Comparison of ENCODE assay signal across 16 cellular contexts in genomic region chr15:88902491-88902835, GRCh38. TPM values are rescaled to one million over a fixed set of nuclear protein-coding genes. Genes with fewer than 3 reads are reported as not detected.
DNase-seq lines count a peak whose midpoint lies in the region; ATAC-seq and TF ChIP-seq lines count a peak whose summit lies in the region.
"Had no signal": no experiment of that assay in that cellular context is flagged by ENCODE, and none has a peak within 500 bp of the region (broad histone marks: within the 10 kb centered on the region; RNA-seq: fewer than 3 reads in every experiment).

No MANE protein-coding gene starts in this region.

- TF ChIP-seq CTCF in thoracic aorta (IDR thresholded peaks at IDR 0.05) = no peak
- no peak for TF ChIP-seq CTCF in WERI-Rb-1 (IDR thresholded peaks at IDR 0.05; ENCODE audit: low read depth, low read length)

- peaks cover 24 to 42% of the 10 kb centered on the region in 2 donors for H3K4me1 ChIP-seq in naive thymus-derived CD4-positive, alpha-beta T cell (ENCODE audit: control insufficient read depth in 2 of 2, insufficient read depth in 2 of 2, low read length in 2 of 2)
- H3K4me1 ChIP-seq in thoracic aorta (ENCODE audit: control insufficient read depth in 1 of 2, low read depth in 2 of 2) (peaks cover 30 to 96% of the 10 kb centered on the region in 2 donors), GM23248 (ENCODE audit: insufficient read depth) (peaks cover 7% of the 10 kb centered on the region; the same call in 1 of the 2 replicates)

- peak overlapping the region; percentile 95 for H3K27ac Mint-ChIP-seq in activated CD4-positive, alpha-beta T cell treated with anti-CD3 and anti-CD28 coated beads, Interleukin-2, amount 10 ng/mL, durations not matched to agents 7 days and 5 days
- peak overlapping the region; percentile 81 for H3K27ac Mint-ChIP-seq in activated T-helper 17 cell treated with anti-CD3 and anti-CD28 coated beads, Interleukin-2, amount 50 U/mL, for 72 hours
- H3K27ac Mint-ChIP-seq in naive thymus-derived CD4-positive, alpha-beta T cell = peak overlapping the region in 8 of 9 donors; percentile 76 to 98 (median 94)
- H3K27ac Mint-ChIP-seq: B cell had no signal

- H3K27me3 ChIP-seq in naive thymus-derived CD4-positive, alpha-beta T cell (ENCODE audit: control insufficient read depth in 2 of 2, insufficient read depth in 2 of 2, low read length in 2 of 2) = no peaks in the 10 kb centered on the region
- H3K27me3 ChIP-seq in thoracic aorta (replicated peaks; ENCODE audit: insufficient read depth) (no peaks in the 10 kb centered on the region), WERI-Rb-1 (ENCODE audit: insufficient read depth, low read depth, severe bottlenecking) (no peaks in the 10 kb centered on the region), GM23248 (replicated peaks; ENCODE audit: insufficient read depth) (no peaks in the 10 kb centered on the region)

- 81 to 83% methylated on average over 4 of the region's 4 CpGs for WGBS in GM23248 (ENCODE audit: low coverage in 1 of 2, low lambda C conversion rate in 2 of 2, missing lambda C conversion rate in 2 of 2), 2 experiments

- H3K9ac ChIP-seq in GM23248 = no peak overlapping the region

- POLR2A ChIA-PET in activated CD4-positive, alpha-beta T cell treated with anti-CD3 and anti-CD28 coated beads, Interleukin-2, amount 10 ng/mL, durations not matched to agents 7 days and 5 days (lab: Charles Lee) = no interaction called here
- POLR2A ChIA-PET in naive thymus-derived CD4-positive, alpha-beta T cell (lab: Charles Lee) = interaction anchor here (0.7 to 3.7 kb wide), 3 partner anchors 9 to 279 kb away, joined by 3 to 41 read pairs (median 3); partner anchors contain the start of gene HAPLN3

- no peak overlapping the region for H3K4me2 ChIP-seq in GM23248 (ENCODE audit: unreplicated experiment)

- H3K36me3 ChIP-seq in naive thymus-derived CD4-positive, alpha-beta T cell (ENCODE audit: control insufficient read depth in 2 of 3, insufficient read depth in 3 of 3, low read length in 3 of 3) = peaks cover 0 to 3% (median 0%) of the 10 kb centered on the region in 3 experiments
- H3K36me3 ChIP-seq in thoracic aorta (peaks cover 60% of the 10 kb centered on the region), WERI-Rb-1 (peaks cover 35% of the 10 kb centered on the region), GM23248 (ENCODE audit: low read depth) (no peaks in the 10 kb centered on the region)

- no peak for DNase-seq in activated CD4-positive, alpha-beta T cell treated with anti-CD3 and anti-CD28 coated beads, Interleukin-2, amount 10 ng/mL, durations not matched to agents 7 days and 5 days
- DNase-seq in activated CD4-positive, alpha-beta T cell treated with anti-CD3 and anti-CD28 coated beads, Interleukin-2, amount 50 U/mL, for 4 hours = no peak
- no peak for DNase-seq in naive thymus-derived CD4-positive, alpha-beta T cell
- DNase-seq in thoracic aorta (ENCODE audit: low spot score) (no peak), WERI-Rb-1 (no peak), GM23248 (no peak)
- DNase-seq in stimulated activated CD4-positive, alpha-beta T cell treated with anti-CD3 and anti-CD28 coated beads, Interleukin-2, amount 100 ng/mL, for 24 hours = no peak
- DNase-seq: DMS 273 treated with DMSO at 0.1 percent for 48 hours, GDM1, NCI-H1092 treated with DMSO at 0.1 percent for 48 hours, NCI-H2081 treated with DMSO at 0.1 percent for 48 hours, NCI-H510A treated with DMSO at 0.1 percent for 48 hours, SIG-M5 had no signal

- CTCF ChIA-PET in activated CD4-positive, alpha-beta T cell treated with anti-CD3 and anti-CD28 coated beads, Interleukin-2, amount 10 ng/mL, durations not matched to agents 7 days and 5 days (lab: Charles Lee) = interaction anchor here (0.6 to 1.1 kb wide), 4 partner anchors 149 to 1169 kb away, joined by 3 to 4 read pairs (median 3); no protein-coding TSS in a partner anchor
- CTCF ChIA-PET in naive thymus-derived CD4-positive, alpha-beta T cell (lab: Charles Lee) = interaction anchor here (1.3 to 5.7 kb wide), 5 partner anchors 9 to 228 kb away, joined by 3 to 99 read pairs (median 6); partner anchors contain the start of gene HAPLN3

- no peak overlapping the region for H2AFZ ChIP-seq in GM23248

- H3K4me1 Mint-ChIP-seq in activated CD4-positive, alpha-beta T cell treated with anti-CD3 and anti-CD28 coated beads, Interleukin-2, amount 10 ng/mL, durations not matched to agents 7 days and 5 days = peaks cover 40% of the 10 kb centered on the region
- H3K4me1 Mint-ChIP-seq in activated T-helper 17 cell treated with anti-CD3 and anti-CD28 coated beads, Interleukin-2, amount 50 U/mL, for 72 hours = peaks cover 25% of the 10 kb centered on the region
- peaks cover 26 to 60% (median 48%) of the 10 kb centered on the region in 7 donors for H3K4me1 Mint-ChIP-seq in naive thymus-derived CD4-positive, alpha-beta T cell

- no peaks in the 10 kb centered on the region for H3F3A ChIP-seq in GM23248 (ENCODE audit: insufficient read depth)

- peak overlapping the region; percentile 70 for H3K27ac ChIP-seq in naive thymus-derived CD4-positive, alpha-beta T cell (ENCODE audit: low read depth, low read length)
- H3K27ac ChIP-seq in thoracic aorta = peak overlapping the region; percentile 34 to 98
- H3K27ac ChIP-seq in WERI-Rb-1 = no peak overlapping the region
- no peak overlapping the region for H3K27ac ChIP-seq in GM23248
- H3K27ac ChIP-seq: 22Rv1 had no signal

- no peaks in the 10 kb centered on the region for H3K27me3 Mint-ChIP-seq in activated CD4-positive, alpha-beta T cell treated with anti-CD3 and anti-CD28 coated beads, Interleukin-2, amount 10 ng/mL, durations not matched to agents 7 days and 5 days
- no peaks in the 10 kb centered on the region for H3K27me3 Mint-ChIP-seq in activated T-helper 17 cell treated with anti-CD3 and anti-CD28 coated beads, Interleukin-2, amount 50 U/mL, for 72 hours
- no peaks in the 10 kb centered on the region for H3K27me3 Mint-ChIP-seq in naive thymus-derived CD4-positive, alpha-beta T cell
- H3K27me3 Mint-ChIP-seq: B cell had no signal

- no peak for ATAC-seq in activated T-helper 17 cell treated with anti-CD3 and anti-CD28 coated beads, Interleukin-2, amount 50 U/mL, for 72 hours (replicated peaks)
- no peak for ATAC-seq in naive thymus-derived CD4-positive, alpha-beta T cell
- ATAC-seq in thoracic aorta (ENCODE audit: insufficient number of reproducible peaks, low FRiP score, low read depth) = no peak

- peaks cover 20% of the 10 kb centered on the region for H3K36me3 Mint-ChIP-seq in activated CD4-positive, alpha-beta T cell treated with anti-CD3 and anti-CD28 coated beads, Interleukin-2, amount 10 ng/mL, durations not matched to agents 7 days and 5 days (ENCODE audit: low read depth)
- no peaks in the 10 kb centered on the region for H3K36me3 Mint-ChIP-seq in activated T-helper 17 cell treated with anti-CD3 and anti-CD28 coated beads, Interleukin-2, amount 50 U/mL, for 72 hours (ENCODE audit: low read depth)
- peaks cover 0 to 19% (median 3%) of the 10 kb centered on the region in 5 donors for H3K36me3 Mint-ChIP-seq in naive thymus-derived CD4-positive, alpha-beta T cell

- H3K4me3 ChIP-seq in naive thymus-derived CD4-positive, alpha-beta T cell (ENCODE audit: low read length) = no peak overlapping the region
- no peak overlapping the region for H3K4me3 ChIP-seq in thoracic aorta
- H3K4me3 ChIP-seq in WERI-Rb-1 (ENCODE audit: low read depth, low read length) = no peak overlapping the region
- no peak overlapping the region for H3K4me3 ChIP-seq in GM23248

- intact Hi-C loops in naive thymus-derived CD4-positive, alpha-beta T cell (cut with micrococcal nuclease) = no loop called here

- H4K20me1 ChIP-seq in GM23248 (ENCODE audit: insufficient read depth) = no peaks in the 10 kb centered on the region

- no peaks in the 10 kb centered on the region for H3K9me3 ChIP-seq in naive thymus-derived CD4-positive, alpha-beta T cell (ENCODE audit: control insufficient read depth in 2 of 3, low read length in 3 of 3)
- H3K9me3 ChIP-seq in thoracic aorta (no peaks in the 10 kb centered on the region), WERI-Rb-1 (ENCODE audit: severe bottlenecking) (no peaks in the 10 kb centered on the region), GM23248 (ENCODE audit: low read depth) (no peaks in the 10 kb centered on the region)

- H3K79me2 ChIP-seq in GM23248 (ENCODE audit: insufficient read depth) = no peaks in the 10 kb centered on the region

- in situ Hi-C loops in GM23248 (cut with MboI) = loop anchor here (10.0 kb wide), 2 partner anchors 112 to 272 kb away; no protein-coding TSS in a partner anchor

- no peaks in the 10 kb centered on the region for H3K9me3 Mint-ChIP-seq in activated CD4-positive, alpha-beta T cell treated with anti-CD3 and anti-CD28 coated beads, Interleukin-2, amount 10 ng/mL, durations not matched to agents 7 days and 5 days
- no peaks in the 10 kb centered on the region for H3K9me3 Mint-ChIP-seq in activated T-helper 17 cell treated with anti-CD3 and anti-CD28 coated beads, Interleukin-2, amount 50 U/mL, for 72 hours
- no peaks in the 10 kb centered on the region for H3K9me3 Mint-ChIP-seq in naive thymus-derived CD4-positive, alpha-beta T cell

- no peak overlapping the region for H3K4me3 Mint-ChIP-seq in activated CD4-positive, alpha-beta T cell treated with anti-CD3 and anti-CD28 coated beads, Interleukin-2, amount 10 ng/mL, durations not matched to agents 7 days and 5 days
- no peak overlapping the region for H3K4me3 Mint-ChIP-seq in activated T-helper 17 cell treated with anti-CD3 and anti-CD28 coated beads, Interleukin-2, amount 50 U/mL, for 72 hours
- no peak overlapping the region for H3K4me3 Mint-ChIP-seq in naive thymus-derived CD4-positive, alpha-beta T cell
- H3K4me3 Mint-ChIP-seq: B cell had no signal

- H3K9me2 ChIP-seq in GM23248 (ENCODE audit: insufficient read depth) = no peaks in the 10 kb centered on the region

RNA-seq across cellular contexts. Expression of gene HAPLN3, which starts 7.1 kb away (rescaled TPM):
- 10 to 100 TPM; 75.4 to 86.1 TPM for total RNA-seq in activated CD4-positive, alpha-beta T cell treated with anti-CD3 and anti-CD28 coated beads, Interleukin-2, amount 10 ng/mL, durations not matched to agents 7 days and 5 days
- total RNA-seq in activated T-helper 17 cell treated with anti-CD3 and anti-CD28 coated beads, Interleukin-2, amount 50 U/mL, for 72 hours = 10 to 100 TPM; 31.6 to 38.6 TPM
- 100 to 1,000 TPM in 3 of 5 experiments, 10 to 100 TPM in 2; 64.0 to 158 (median 144) TPM for total RNA-seq in naive thymus-derived CD4-positive, alpha-beta T cell
- polyA plus RNA-seq in naive thymus-derived CD4-positive, alpha-beta T cell = 10 to 100 TPM; 37.1 to 44.4 TPM
- 100 to 1,000 TPM; 111 to 173 TPM for total RNA-seq in thoracic aorta
- 2.9 and 6.7 TPM in 2 replicates for total RNA-seq in GM23248 (2014; rRNA removed; shearing (Covaris generic))
- 3.3 and 4.5 TPM in 2 replicates for polyA plus RNA-seq in GM23248 (2016; fragmentation: Nextera tagmentation; extraction: Ambion mirVana)

RNA-seq across cellular contexts. Expression of gene MFGE8, which starts 10.7 kb away (rescaled TPM):
- total RNA-seq in activated CD4-positive, alpha-beta T cell treated with anti-CD3 and anti-CD28 coated beads, Interleukin-2, amount 10 ng/mL, durations not matched to agents 7 days and 5 days = 10 to 100 TPM; 57.9 to 58.5 TPM
- 10 to 100 TPM; 17.0 to 19.2 TPM for total RNA-seq in activated T-helper 17 cell treated with anti-CD3 and anti-CD28 coated beads, Interleukin-2, amount 50 U/mL, for 72 hours
- 100 to 1,000 TPM in 2 of 5 experiments, 10 to 100 TPM in 3; 26.3 to 106 (median 90.3) TPM for total RNA-seq in naive thymus-derived CD4-positive, alpha-beta T cell
- polyA plus RNA-seq in naive thymus-derived CD4-positive, alpha-beta T cell = 10 to 100 TPM in 1 of 2 donors, 1 to 10 TPM in 1; 6.3 to 12.4 TPM
- total RNA-seq in thoracic aorta = 1,000 to 10,000 TPM; 1,687 to 3,053 TPM
- 334 and 355 TPM in 2 replicates for total RNA-seq in GM23248 (2014; rRNA removed; shearing (Covaris generic))
- 411 and 437 TPM in 2 replicates for polyA plus RNA-seq in GM23248 (2016; fragmentation: Nextera tagmentation; extraction: Ambion mirVana)

Comparison
In these comparisons a context has a peak if more than half of its experiments do, and no peak if none do; other contexts are left out.
1. H3K27ac ChIP-seq: peak in naive thymus-derived CD4-positive, alpha-beta T cell (single experiment) and thoracic aorta (2 of 2); none in WERI-Rb-1 (single experiment) and GM23248 (single experiment).
2. Peak in every context shown above with its lines, with median percentiles within 50 percentile points of each other: H3K27ac Mint-ChIP-seq.